In genomic region chr13:43686557-43686956, GRCh38 we compare ENCODE assay signal across 9 cellular contexts.
DNase-seq lines count a peak whose midpoint lies in the region; TF ChIP-seq lines count a peak whose summit lies in the region.
"Had no signal": no experiment of that assay in that cellular context is flagged by ENCODE, and none has a peak within 500 bp of the region (broad histone marks: within the 10 kb centered on the region; RNA-seq: fewer than 3 reads in every experiment).

No MANE protein-coding gene starts in this region.

- H3K4me3 ChIP-seq in MG63 = no peak overlapping the region
- H3K4me3 ChIP-seq in epithelial cell of proximal tubule (ENCODE audit: low read depth, low read length) = no peak overlapping the region
- H3K4me3 ChIP-seq in OCI-LY7 (ENCODE audit: low read depth, low read length, poor library complexity, severe bottlenecking) = no peak overlapping the region
- no peak overlapping the region for H3K4me3 ChIP-seq in CD8-positive, alpha-beta memory T cell (ENCODE audit: low read length)

- H3K36me3 ChIP-seq in MG63 (no peaks in the 10 kb centered on the region), OCI-LY7 (ENCODE audit: insufficient read depth, low read length) (no peaks in the 10 kb centered on the region)
- H3K36me3 ChIP-seq in CD8-positive, alpha-beta memory T cell (ENCODE audit: insufficient read depth, low read length) = no peaks in the 10 kb centered on the region

- H3K27me3 Mint-ChIP-seq in activated T-helper 1 cell treated with anti-CD3 and anti-CD28 coated beads, Interleukin-12 subunit alpha, Interleukin-12 subunit beta, Interleukin-2, Interleukin-4 antibody, amounts not matched to agents 30 ng/mL and 10 ng/mL and 1 ng/mL, durations not matched to agents 14 hours and 24 hours and 36 hours (ENCODE audit: insufficient read depth) = peaks cover 3% of the 10 kb centered on the region
- peaks cover 5 to 8% of the 10 kb centered on the region in 2 donors for H3K27me3 Mint-ChIP-seq in CD8-positive, alpha-beta memory T cell

- no peak for TF ChIP-seq CTCF in AG09319 (IDR thresholded peaks at IDR 0.05; ENCODE audit: low read depth, low read length)
- TF ChIP-seq CTCF in epithelial cell of proximal tubule (conservative IDR thresholded peaks at IDR 0.05; ENCODE audit: low read depth, low read length) = no peak
- TF ChIP-seq CTCF in OCI-LY7 (conservative IDR thresholded peaks at IDR 0.05; ENCODE audit: low read length) = no peak

- POLR2A ChIA-PET in OCI-LY7 (lab: Charles Lee) = no interaction called here
- POLR2A ChIA-PET in CD8-positive, alpha-beta memory T cell (lab: Charles Lee) = no interaction called here

- no peaks in the 10 kb centered on the region for H3K9me3 Mint-ChIP-seq in activated T-helper 1 cell treated with anti-CD3 and anti-CD28 coated beads, Interleukin-12 subunit alpha, Interleukin-12 subunit beta, Interleukin-2, Interleukin-4 antibody, amounts not matched to agents 30 ng/mL and 10 ng/mL and 1 ng/mL, durations not matched to agents 14 hours and 24 hours and 36 hours
- peaks cover 0 to 8% (median 0%) of the 10 kb centered on the region in 5 donors for H3K9me3 Mint-ChIP-seq in CD8-positive, alpha-beta memory T cell

- no peak overlapping the region for H3K4me3 Mint-ChIP-seq in activated T-helper 1 cell treated with anti-CD3 and anti-CD28 coated beads, Interleukin-12 subunit alpha, Interleukin-12 subunit beta, Interleukin-2, Interleukin-4 antibody, amounts not matched to agents 30 ng/mL and 10 ng/mL and 1 ng/mL, durations not matched to agents 14 hours and 24 hours and 36 hours
- no peak overlapping the region for H3K4me3 Mint-ChIP-seq in CD8-positive, alpha-beta memory T cell

- no TSS peak for BruUV-seq in OCI-LY7 (replicated peaks; lab: Mats Ljungman, UMichigan)

- H3K4me2 ChIP-seq in OCI-LY7 (ENCODE audit: low read length) = no peak overlapping the region

- H3K27me3 ChIP-seq in MG63 = no peaks in the 10 kb centered on the region
- no peaks in the 10 kb centered on the region for H3K27me3 ChIP-seq in CD8-positive, alpha-beta memory T cell (ENCODE audit: insufficient read depth, low read length, poor library complexity, severe bottlenecking)

- no peaks in the 10 kb centered on the region for H3K79me2 ChIP-seq in OCI-LY7 (ENCODE audit: insufficient read depth, low read depth, low read length)

- H3K27ac Mint-ChIP-seq in activated T-helper 1 cell treated with anti-CD3 and anti-CD28 coated beads, Interleukin-12 subunit alpha, Interleukin-12 subunit beta, Interleukin-2, Interleukin-4 antibody, amounts not matched to agents 30 ng/mL and 10 ng/mL and 1 ng/mL, durations not matched to agents 14 hours and 24 hours and 36 hours = no peak overlapping the region
- H3K27ac Mint-ChIP-seq in CD8-positive, alpha-beta memory T cell = no peak overlapping the region

- intact Hi-C loops in OCI-LY7 (cut with micrococcal nuclease; ENCODE audit: unreplicated experiment) = no loop called here
- intact Hi-C loops in activated T-helper 1 cell treated with anti-CD3 and anti-CD28 coated beads, Interleukin-12 subunit alpha, Interleukin-12 subunit beta, Interleukin-2, Interleukin-4 antibody, amounts not matched to agents 30 ng/mL and 10 ng/mL and 1 ng/mL, durations not matched to agents 14 hours and 24 hours and 36 hours (cut with micrococcal nuclease) = no loop called here

- H2AFZ ChIP-seq in OCI-LY7 (ENCODE audit: low read length) = no peak overlapping the region

- CTCF ChIA-PET in OCI-LY7 (lab: Charles Lee; ENCODE audit: unreplicated experiment) = no interaction called here
- CTCF ChIA-PET in CD8-positive, alpha-beta memory T cell (lab: Charles Lee) = no interaction called here

- H4K20me1 ChIP-seq in OCI-LY7 (ENCODE audit: insufficient read depth, low read length) = no peaks in the 10 kb centered on the region

- H3K4me1 Mint-ChIP-seq in activated T-helper 1 cell treated with anti-CD3 and anti-CD28 coated beads, Interleukin-12 subunit alpha, Interleukin-12 subunit beta, Interleukin-2, Interleukin-4 antibody, amounts not matched to agents 30 ng/mL and 10 ng/mL and 1 ng/mL, durations not matched to agents 14 hours and 24 hours and 36 hours (ENCODE audit: low read depth) = no peaks in the 10 kb centered on the region
- no peaks in the 10 kb centered on the region for H3K4me1 Mint-ChIP-seq in CD8-positive, alpha-beta memory T cell

- no peaks in the 10 kb centered on the region for H3K9me2 ChIP-seq in OCI-LY7 (ENCODE audit: insufficient read depth, low read length)

- H3K4me1 ChIP-seq in OCI-LY7 (ENCODE audit: insufficient read depth, low read length, poor library complexity, severe bottlenecking) = no peaks in the 10 kb centered on the region
- no peaks in the 10 kb centered on the region for H3K4me1 ChIP-seq in CD8-positive, alpha-beta memory T cell (ENCODE audit: insufficient read depth, low read length)

- peak; percentile 10 for DNase-seq in AG09319 (ENCODE audit: extremely low read depth, low read depth)
- DNase-seq in MG63 = peak; percentile 40
- DNase-seq in epithelial cell of proximal tubule (ENCODE audit: low read depth) = peak; percentile 88
- DNase-seq in mucosa of gallbladder (ENCODE audit: low spot score) = peak; percentile 11
- no peak for DNase-seq in OCI-LY7 (ENCODE audit: low spot score)
- no peak for DNase-seq in germinal center (ENCODE audit: low spot score)
- DNase-seq in activated T-helper 1 cell treated with anti-CD3 and anti-CD28 coated beads, Interleukin-12 subunit alpha, Interleukin-12 subunit beta, Interleukin-2, Interleukin-4 antibody, amounts not matched to agents 30 ng/mL and 10 ng/mL and 1 ng/mL, durations not matched to agents 14 hours and 24 hours and 36 hours (ENCODE audit: low spot score) = no peak
- DNase-seq in CD8-positive, alpha-beta memory T cell = no peak
- DNase-seq: RPMI8226 had no signal

- H3K27ac ChIP-seq in OCI-LY7 (ENCODE audit: low read depth, low read length, poor library complexity, severe bottlenecking) = no peak overlapping the region
- H3K27ac ChIP-seq in CD8-positive, alpha-beta memory T cell (ENCODE audit: low read depth, low read length) = no peak overlapping the region

- H3K9me3 ChIP-seq in MG63 (no peaks in the 10 kb centered on the region), OCI-LY7 (ENCODE audit: low read length) (no peaks in the 10 kb centered on the region)
- no peaks in the 10 kb centered on the region for H3K9me3 ChIP-seq in CD8-positive, alpha-beta memory T cell (ENCODE audit: low read length)

- H3K36me3 Mint-ChIP-seq in activated T-helper 1 cell treated with anti-CD3 and anti-CD28 coated beads, Interleukin-12 subunit alpha, Interleukin-12 subunit beta, Interleukin-2, Interleukin-4 antibody, amounts not matched to agents 30 ng/mL and 10 ng/mL and 1 ng/mL, durations not matched to agents 14 hours and 24 hours and 36 hours (ENCODE audit: low read depth) = no peaks in the 10 kb centered on the region
- no peaks in the 10 kb centered on the region for H3K36me3 Mint-ChIP-seq in CD8-positive, alpha-beta memory T cell

Comparison
In these comparisons a context has a peak if more than half of its experiments do, and no peak if none do; other contexts are left out.
1. DNase-seq: peak in AG09319 (single experiment), MG63 (single experiment), epithelial cell of proximal tubule (single experiment) and mucosa of gallbladder (single experiment); none in OCI-LY7 (single experiment), germinal center (single experiment), activated T-helper 1 cell treated with anti-CD3 and anti-CD28 coated beads, Interleukin-12 subunit alpha, Interleukin-12 subunit beta, Interleukin-2, Interleukin-4 antibody, amounts not matched to agents 30 ng/mL and 10 ng/mL and 1 ng/mL, durations not matched to agents 14 hours and 24 hours and 36 hours (single experiment) and CD8-positive, alpha-beta memory T cell (0 of 5).